ENCODE assay signal across 9 cellular contexts in genomic region chr20:50817776-50818172, GRCh38. TPM values are rescaled to one million over a fixed set of nuclear protein-coding genes. Genes with fewer than 3 reads are reported as not detected.
DNase-seq lines count a peak whose midpoint lies in the region; ATAC-seq, FAIRE-seq and TF ChIP-seq lines count a peak whose summit lies in the region.
"Had no signal": no experiment of that assay in that cellular context is flagged by ENCODE, and none has a peak within 500 bp of the region (broad histone marks: within the 10 kb centered on the region; RNA-seq: fewer than 3 reads in every experiment).

No MANE protein-coding gene starts in this region.

- peak overlapping the region; percentile 99 for H3K27ac Mint-ChIP-seq in activated CD8-positive, alpha-beta memory T cell treated with anti-CD3 and anti-CD28 coated beads, Interleukin-2, amount 10 ng/mL, durations not matched to agents 7 days and 5 days
- peak overlapping the region; percentile 77 for H3K27ac Mint-ChIP-seq in activated T-helper 1 cell treated with anti-CD3 and anti-CD28 coated beads, Interleukin-12 subunit alpha, Interleukin-12 subunit beta, Interleukin-2, Interleukin-4 antibody, amounts not matched to agents 30 ng/mL and 10 ng/mL and 1 ng/mL, durations not matched to agents 14 hours and 24 hours and 36 hours

- CTCF ChIA-PET in activated CD8-positive, alpha-beta memory T cell treated with anti-CD3 and anti-CD28 coated beads, Interleukin-2, amount 10 ng/mL, durations not matched to agents 7 days and 5 days (lab: Charles Lee) = interaction anchor here (1.0 to 6.4 kb wide), 15 partner anchors 19 to 170 kb away, joined by 3 to 90 read pairs (median 6); partner anchors contain the start of genes ADNP, BCAS4, DPM1 and MOCS3

- H3K36me3 ChIP-seq in keratinocyte (ENCODE audit: control insufficient read depth in 2 of 2, extremely low read depth in 1 of 2, insufficient read depth in 2 of 2, low read length in 2 of 2) (peaks cover 0 to 2% of the 10 kb centered on the region in 2 experiments), thoracic aorta (no peaks in the 10 kb centered on the region)

- no peak for FAIRE-seq in keratinocyte (lab: Jason Lieb, UNC)
- FAIRE-seq: colon had no signal

- peak overlapping the region; percentile 92 for H2AFZ ChIP-seq in keratinocyte (ENCODE audit: control insufficient read depth, low read length)

- H3K4me1 Mint-ChIP-seq in activated CD8-positive, alpha-beta memory T cell treated with anti-CD3 and anti-CD28 coated beads, Interleukin-2, amount 10 ng/mL, durations not matched to agents 7 days and 5 days = peaks cover 82% of the 10 kb centered on the region
- peaks cover 48% of the 10 kb centered on the region for H3K4me1 Mint-ChIP-seq in activated T-helper 1 cell treated with anti-CD3 and anti-CD28 coated beads, Interleukin-12 subunit alpha, Interleukin-12 subunit beta, Interleukin-2, Interleukin-4 antibody, amounts not matched to agents 30 ng/mL and 10 ng/mL and 1 ng/mL, durations not matched to agents 14 hours and 24 hours and 36 hours (ENCODE audit: low read depth)

- H3K27me3 Mint-ChIP-seq in activated CD8-positive, alpha-beta memory T cell treated with anti-CD3 and anti-CD28 coated beads, Interleukin-2, amount 10 ng/mL, durations not matched to agents 7 days and 5 days = no peaks in the 10 kb centered on the region
- peaks cover 1% of the 10 kb centered on the region for H3K27me3 Mint-ChIP-seq in activated T-helper 1 cell treated with anti-CD3 and anti-CD28 coated beads, Interleukin-12 subunit alpha, Interleukin-12 subunit beta, Interleukin-2, Interleukin-4 antibody, amounts not matched to agents 30 ng/mL and 10 ng/mL and 1 ng/mL, durations not matched to agents 14 hours and 24 hours and 36 hours (ENCODE audit: insufficient read depth)

- dilution Hi-C loops in keratinocyte (cut with MboI; ENCODE audit: extremely low pct_ligation_motif_present, low sequenced_read_pairs) = no loop called here

- intact Hi-C loops in activated T-helper 1 cell treated with anti-CD3 and anti-CD28 coated beads, Interleukin-12 subunit alpha, Interleukin-12 subunit beta, Interleukin-2, Interleukin-4 antibody, amounts not matched to agents 30 ng/mL and 10 ng/mL and 1 ng/mL, durations not matched to agents 14 hours and 24 hours and 36 hours (cut with micrococcal nuclease) = loop anchor here (1.0 to 5.0 kb wide), 4 partner anchors 23 to 141 kb away; partner anchors contain the start of genes DPM1 and MOCS3

- peak overlapping the region; percentile 70 for H3K27ac ChIP-seq in keratinocyte (ENCODE audit: control insufficient read depth, insufficient read depth, low read length)
- H3K27ac ChIP-seq in thoracic aorta = peak overlapping the region; percentile 23 to 84

- TF ChIP-seq CTCF in keratinocyte (optimal IDR thresholded peaks at IDR 0.05 in 1 of 3, IDR thresholded peaks at IDR 0.05 in 1 of 3, conservative IDR thresholded peaks at IDR 0.05 in 1 of 3; ENCODE audit: extremely low read depth in 1 of 3, insufficient read depth in 2 of 3, low read length in 3 of 3) = no peak
- no peak for TF ChIP-seq CTCF in thoracic aorta (IDR thresholded peaks at IDR 0.05)

- no peak for DNase-seq in activated CD8-positive, alpha-beta memory T cell treated with anti-CD3 and anti-CD28 coated beads, Interleukin-2, amount 10 ng/mL, durations not matched to agents 7 days and 5 days
- no peak for DNase-seq in activated CD8-positive, alpha-beta memory T cell treated with anti-CD3 and anti-CD28 coated beads, Interleukin-2, amount 50 U/mL, for 48 hours
- DNase-seq in activated T-helper 1 cell treated with anti-CD3 and anti-CD28 coated beads, Interleukin-12 subunit alpha, Interleukin-12 subunit beta, Interleukin-2, Interleukin-4 antibody, amounts not matched to agents 30 ng/mL and 10 ng/mL and 1 ng/mL, durations not matched to agents 14 hours and 24 hours and 36 hours (ENCODE audit: low spot score) = no peak
- DNase-seq in keratinocyte (ENCODE audit: low read depth, low spot score) = no peak
- DNase-seq in thoracic aorta (ENCODE audit: low spot score) = no peak
- no peak for DNase-seq in EL
- DNase-seq in inferior parietal cortex (ENCODE audit: extremely low spot score) = no peak

- H3K9me3 ChIP-seq in keratinocyte (ENCODE audit: control insufficient read depth, low read depth, low read length) (no peaks in the 10 kb centered on the region), thoracic aorta (no peaks in the 10 kb centered on the region)

- H3K4me3 Mint-ChIP-seq in activated CD8-positive, alpha-beta memory T cell treated with anti-CD3 and anti-CD28 coated beads, Interleukin-2, amount 10 ng/mL, durations not matched to agents 7 days and 5 days = peak overlapping the region; percentile 56
- H3K4me3 Mint-ChIP-seq in activated T-helper 1 cell treated with anti-CD3 and anti-CD28 coated beads, Interleukin-12 subunit alpha, Interleukin-12 subunit beta, Interleukin-2, Interleukin-4 antibody, amounts not matched to agents 30 ng/mL and 10 ng/mL and 1 ng/mL, durations not matched to agents 14 hours and 24 hours and 36 hours = no peak overlapping the region

- no peaks in the 10 kb centered on the region for H4K20me1 ChIP-seq in keratinocyte (ENCODE audit: control insufficient read depth, extremely low read depth, insufficient read depth, low read length)

- H3K9me3 Mint-ChIP-seq in activated CD8-positive, alpha-beta memory T cell treated with anti-CD3 and anti-CD28 coated beads, Interleukin-2, amount 10 ng/mL, durations not matched to agents 7 days and 5 days (ENCODE audit: low read depth) = no peaks in the 10 kb centered on the region
- peaks cover 4% of the 10 kb centered on the region for H3K9me3 Mint-ChIP-seq in activated T-helper 1 cell treated with anti-CD3 and anti-CD28 coated beads, Interleukin-12 subunit alpha, Interleukin-12 subunit beta, Interleukin-2, Interleukin-4 antibody, amounts not matched to agents 30 ng/mL and 10 ng/mL and 1 ng/mL, durations not matched to agents 14 hours and 24 hours and 36 hours

- no peaks in the 10 kb centered on the region for H3K4me1 ChIP-seq in keratinocyte (ENCODE audit: control insufficient read depth, extremely low read depth, insufficient read depth, low read length)
- H3K4me1 ChIP-seq in thoracic aorta (ENCODE audit: control insufficient read depth in 1 of 2, low read depth in 2 of 2) = peaks cover 15 to 56% of the 10 kb centered on the region in 2 donors

- no peak overlapping the region for H3K4me2 ChIP-seq in keratinocyte (ENCODE audit: control insufficient read depth, extremely low read depth, insufficient read depth, low read depth, low read length)

- ATAC-seq in activated CD8-positive, alpha-beta memory T cell treated with anti-CD3 and anti-CD28 coated beads, Interleukin-2, amount 10 ng/mL, durations not matched to agents 7 days and 5 days = peak; percentile 1
- ATAC-seq in thoracic aorta (ENCODE audit: insufficient number of reproducible peaks, low FRiP score, low read depth) = no peak
- no peak for ATAC-seq in GM21390 (IDR thresholded peaks at IDR 0.05; ENCODE audit: unreplicated experiment)

- H3K36me3 Mint-ChIP-seq in activated CD8-positive, alpha-beta memory T cell treated with anti-CD3 and anti-CD28 coated beads, Interleukin-2, amount 10 ng/mL, durations not matched to agents 7 days and 5 days = peaks cover 28% of the 10 kb centered on the region
- H3K36me3 Mint-ChIP-seq in activated T-helper 1 cell treated with anti-CD3 and anti-CD28 coated beads, Interleukin-12 subunit alpha, Interleukin-12 subunit beta, Interleukin-2, Interleukin-4 antibody, amounts not matched to agents 30 ng/mL and 10 ng/mL and 1 ng/mL, durations not matched to agents 14 hours and 24 hours and 36 hours (ENCODE audit: low read depth) = peaks cover 9% of the 10 kb centered on the region

- H3K27me3 ChIP-seq in keratinocyte (ENCODE audit: control insufficient read depth, extremely low read depth, insufficient read depth, low read length) = no peaks in the 10 kb centered on the region
- H3K27me3 ChIP-seq in thoracic aorta (replicated peaks; ENCODE audit: insufficient read depth) = no peaks in the 10 kb centered on the region

- H3K79me2 ChIP-seq in keratinocyte (ENCODE audit: control insufficient read depth, insufficient read depth, low read length) = no peaks in the 10 kb centered on the region

- no peak overlapping the region for H3K4me3 ChIP-seq in keratinocyte (ENCODE audit: control insufficient read depth in 2 of 3, extremely low read depth in 1 of 3, insufficient read depth in 2 of 3, low read depth in 1 of 3, low read length in 3 of 3)
- H3K4me3 ChIP-seq in thoracic aorta = peak overlapping the region; percentile 36

- peak overlapping the region; percentile 52 for H3K9ac ChIP-seq in keratinocyte (ENCODE audit: control insufficient read depth, extremely low read depth, insufficient read depth, low read length)

- no peaks in the 10 kb centered on the region for H3K9me1 ChIP-seq in keratinocyte (ENCODE audit: control insufficient read depth, extremely low read depth, insufficient read depth, low read length)

RNA-seq across cellular contexts. Expression of gene BCAS4, which starts 22.9 kb away (rescaled TPM):
- total RNA-seq in activated CD8-positive, alpha-beta memory T cell treated with anti-CD3 and anti-CD28 coated beads, Interleukin-2, amount 10 ng/mL, durations not matched to agents 7 days and 5 days = 10 to 100 TPM; 37.6 to 44.8 TPM
- 7.8 and 9.3 TPM in 2 replicates for total RNA-seq in activated T-helper 1 cell treated with anti-CD3 and anti-CD28 coated beads, Interleukin-12 subunit alpha, Interleukin-12 subunit beta, Interleukin-2, Interleukin-4 antibody, amounts not matched to agents 30 ng/mL and 10 ng/mL and 1 ng/mL, durations not matched to agents 14 hours and 24 hours and 36 hours
- polyA plus RNA-seq in keratinocyte = 13.8 to 23.1 TPM (median 19.0 TPM) in 3 replicates
- 1.3 TPM for polyA plus RNA-seq in keratinocyte (2011; ENCODE audit: low read depth)
- 9.0 and 22.6 TPM in 2 replicates for polyA plus RNA-seq in keratinocyte (2011; cell fraction: cytosol; rRNA removed)
- 7.0 and 12.3 TPM in 2 replicates for polyA plus RNA-seq in keratinocyte (2011; cell fraction: nucleus; rRNA removed)
- polyA plus RNA-seq in keratinocyte (2012; ENCODE audit: low replicate concordance) = 6.9 and 15.7 TPM in 2 replicates
- 4.0 to 9.0 TPM (median 8.4 TPM) in 3 replicates for polyA minus RNA-seq in keratinocyte
- polyA minus RNA-seq in keratinocyte (2011; cell fraction: cytosol; rRNA and poly(A)+ RNA removed) = 8.2 TPM
- polyA minus RNA-seq in keratinocyte (2011; cell fraction: nucleus; rRNA and poly(A)+ RNA removed) = 3.8 and 8.4 TPM in 2 replicates
- 10 to 100 TPM in 1 of 2 donors, 1 to 10 TPM in 1; 7.7 to 10.2 TPM for total RNA-seq in thoracic aorta
